8 cellular contexts compared by ENCODE assay signal in the genomic region with DNA sequence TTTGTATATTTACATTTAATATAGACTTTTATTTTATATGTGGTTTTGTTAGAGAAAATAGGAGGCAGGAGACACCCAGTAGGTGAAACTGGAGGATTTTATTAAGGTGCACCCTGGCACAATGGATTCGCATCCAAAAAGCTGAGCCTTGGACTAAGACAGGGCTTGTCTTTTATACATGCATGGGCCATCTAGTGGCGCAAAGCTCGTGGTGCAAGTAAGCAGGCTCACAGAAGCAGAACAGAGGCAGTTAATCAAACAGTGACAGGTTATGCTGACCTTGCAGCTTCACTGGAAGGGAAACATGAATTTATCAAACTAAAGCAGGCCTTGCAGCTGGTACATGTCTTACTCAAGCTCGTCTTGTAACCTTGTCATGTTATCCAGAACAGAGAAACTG. TPM values are rescaled to one million over a fixed set of nuclear protein-coding genes. Genes with fewer than 3 reads are reported as not detected.
DNase-seq lines count a peak whose midpoint lies in the region; ATAC-seq and TF ChIP-seq lines count a peak whose summit lies in the region.

No MANE protein-coding gene starts in this region.

- no peaks in the 10 kb centered on the region for H3K36me3 ChIP-seq in WERI-Rb-1
- H3K36me3 ChIP-seq in fibroblast of lung (ENCODE audit: control insufficient read depth, insufficient read depth, low read length), result no peaks in the 10 kb centered on the region

- ATAC-seq in GM21367 (IDR thresholded peaks at IDR 0.05; ENCODE audit: unreplicated experiment) (no peak), GM18511 (IDR thresholded peaks at IDR 0.05; ENCODE audit: unreplicated experiment) (no peak)

- peaks cover 12% of the 10 kb centered on the region for H3K9me3 ChIP-seq in WERI-Rb-1 (ENCODE audit: severe bottlenecking)
- no peaks in the 10 kb centered on the region for H3K9me3 ChIP-seq in fibroblast of lung (ENCODE audit: control insufficient read depth, insufficient read depth, low read depth, low read length)

- no peak overlapping the region for H2AFZ ChIP-seq in fibroblast of lung (ENCODE audit: low read length)

- H3K79me2 ChIP-seq in fibroblast of lung (ENCODE audit: control insufficient read depth, insufficient read depth, low read length), result no peaks in the 10 kb centered on the region

- H3K4me1 ChIP-seq in fibroblast of lung (ENCODE audit: control insufficient read depth, extremely low read depth, insufficient read depth, low read length), result no peaks in the 10 kb centered on the region

- peaks cover 5% of the 10 kb centered on the region for H3K27me3 ChIP-seq in WERI-Rb-1 (ENCODE audit: insufficient read depth, low read depth, severe bottlenecking)
- no peaks in the 10 kb centered on the region for H3K27me3 ChIP-seq in fibroblast of lung (ENCODE audit: control insufficient read depth, insufficient read depth, low read length)

- TF ChIP-seq CTCF in C4-2B (conservative IDR thresholded peaks at IDR 0.05) (peak; percentile 69), WERI-Rb-1 (IDR thresholded peaks at IDR 0.05; ENCODE audit: low read depth, low read length) (peak; percentile 82), fibroblast of lung (conservative IDR thresholded peaks at IDR 0.05 in 1 of 2, IDR thresholded peaks at IDR 0.05 in 1 of 2; ENCODE audit: low read depth in 1 of 2, low read length in 2 of 2) (peak; percentile 24 to 32)

- no peaks in the 10 kb centered on the region for H4K20me1 ChIP-seq in fibroblast of lung (ENCODE audit: control insufficient read depth, extremely low read depth, insufficient read depth, low read length)

- H3K27ac ChIP-seq in C4-2B (no peak overlapping the region), WERI-Rb-1 (no peak overlapping the region), fibroblast of lung (ENCODE audit: insufficient read depth, low read length) (no peak overlapping the region)

- H3K4me3 ChIP-seq in WERI-Rb-1 (ENCODE audit: low read depth, low read length), result no peak overlapping the region
- H3K4me3 ChIP-seq in fibroblast of lung (replicated peaks in 1 of 4; ENCODE audit: control extremely low read depth in 1 of 4, insufficient read depth in 1 of 4, low read depth in 3 of 4, low read length in 4 of 4), result no peak overlapping the region

- H3K9ac ChIP-seq in fibroblast of lung (ENCODE audit: insufficient read depth, low read length), result no peak overlapping the region

- DNase-seq in HCEC 1CT (peak; percentile 3), WERI-Rb-1 (peak; percentile 65), fibroblast of lung (ENCODE audit: low read depth in 2 of 2) (peak; percentile 14 to 22), superior temporal gyrus (ENCODE audit: extremely low spot score) (no peak)
- DNase-seq in stimulated activated CD4-positive, alpha-beta T cell treated with anti-CD3 and anti-CD28 coated beads, Interleukin-4, amount 100 ng/mL, for 48 hours (ENCODE audit: low read depth in 2 of 2), result peak; percentile 8 to 10

- H3K4me2 ChIP-seq in fibroblast of lung (ENCODE audit: extremely low read depth, insufficient read depth, low read length), result no peak overlapping the region

RNA-seq across cellular contexts. Expression of gene ZNF681, which starts 58.8 kb away (rescaled TPM):
- 0.51 and 0.66 TPM in 2 replicates for total RNA-seq in fibroblast of lung
- 0.43 and 0.47 TPM in 2 replicates for polyA plus RNA-seq in fibroblast of lung
- polyA plus RNA-seq in fibroblast of lung (2012), result 0.19 and 0.32 TPM in 2 replicates
- polyA minus RNA-seq in fibroblast of lung (ENCODE audit: low replicate concordance), result 0.07 TPM in 1 of 2 replicates, not detected in the other

Comparison
In these comparisons a context has a peak if more than half of its experiments do, and no peak if none do; other contexts are left out.
1. CTCF ChIP-seq: peak in every context shown above with its lines; median percentile 82 in WERI-Rb-1; 69 in C4-2B; 28 in fibroblast of lung.